Comparison of ENCODE assay signal across 10 cellular contexts in genomic region chr3:17714473-17714872, GRCh38.
"Had no signal": no experiment of that assay in that cellular context is flagged by ENCODE, and none has a peak within 500 bp of the region (broad histone marks: within the 10 kb centered on the region; RNA-seq: fewer than 3 reads in every experiment).

No MANE protein-coding gene starts in this region.

- H3K4me3 Mint-ChIP-seq: GM23338, H9, HFFc6 had no signal

- H3K27ac Mint-ChIP-seq: GM23338, H9, HFFc6 had no signal

- H2AFZ ChIP-seq: GM23338 had no signal

- ATAC-seq: GM23338 had no signal

- H3K9ac ChIP-seq: KMS-11 had no signal

- H3K4me3 ChIP-seq: GM23338 had no signal

- DNase-seq: H9, HCEC 1CT, HFFc6, IMR-90, KBM-7 had no signal

- H3K27ac ChIP-seq: KMS-11 had no signal

- H3K4me1 Mint-ChIP-seq: GM23338 had no signal

- H3K4me2 ChIP-seq: GM23338, KMS-11 had no signal

- FAIRE-seq: H1, H54, HTR-8/SVneo had no signal
